Comparison of ENCODE assay signal across 16 cellular contexts in genomic region chr7:139111885-139112284, GRCh38. TPM values are rescaled to one million over a fixed set of nuclear protein-coding genes. Genes with fewer than 3 reads are reported as not detected.
DNase-seq lines count a peak whose midpoint lies in the region; ATAC-seq, FAIRE-seq and TF ChIP-seq lines count a peak whose summit lies in the region.
"Had no signal": no experiment of that assay in that cellular context is flagged by ENCODE, and none has a peak within 500 bp of the region (broad histone marks: within the 10 kb centered on the region; RNA-seq: fewer than 3 reads in every experiment).

No MANE protein-coding gene starts in this region.

- DNase-seq in activated T-cell treated with anti-CD3 and anti-CD28 coated beads, Interleukin-2, amount 50 U/mL, for 4 hours = no peak
- no peak for DNase-seq in activated T-cell treated with anti-CD3 and anti-CD28 coated beads, Interleukin-2, amount 50 U/mL, for 48 hours
- DNase-seq in MM.1S (no peak), astrocyte (ENCODE audit: low read depth) (no peak), BE2C (no peak), sciatic nerve (ENCODE audit: low spot score) (no peak)
- DNase-seq in stimulated activated effector memory CD8-positive, alpha-beta T cell treated with anti-CD3 and anti-CD28 coated beads, Interleukin-12 subunit alpha, Interleukin-12 subunit beta, amount 100 ng/mL, for 72 hours (ENCODE audit: low spot score in 2 of 2) = no peak
- DNase-seq: effector CD4-positive, alpha-beta T cell; foreskin fibroblast; NCI-H1436; NCI-H510A treated with DMSO at 0.1 percent for 48 hours; T1000; upper lobe of right lung had no signal

- H3K27me3 ChIP-seq in MM.1S (replicated peaks; ENCODE audit: insufficient read depth, low read length) (peaks cover 39% of the 10 kb centered on the region), astrocyte (ENCODE audit: insufficient read depth, low read length) (no peaks in the 10 kb centered on the region), BE2C (no peaks in the 10 kb centered on the region)
- H3K27me3 ChIP-seq: upper lobe of right lung had no signal

- H3K79me2 ChIP-seq in MM.1S (ENCODE audit: low read length) = peaks cover 24% of the 10 kb centered on the region
- peaks cover 10% of the 10 kb centered on the region for H3K79me2 ChIP-seq in astrocyte (ENCODE audit: insufficient read depth, low read length)

- no peak overlapping the region for H3K27ac ChIP-seq in MM.1S (ENCODE audit: low read length)
- H3K27ac ChIP-seq in astrocyte (ENCODE audit: low read depth, low read length) = no peak overlapping the region
- H3K27ac ChIP-seq: parathyroid adenoma, upper lobe of right lung had no signal

- H2AFZ ChIP-seq in MM.1S (ENCODE audit: low read length) (no peak overlapping the region), astrocyte (ENCODE audit: low read depth, low read length) (no peak overlapping the region)
- H2AFZ ChIP-seq: parathyroid adenoma had no signal

- peaks cover 13% of the 10 kb centered on the region for H3K36me3 Mint-ChIP-seq in activated T-cell treated with anti-CD3 and anti-CD28 coated beads, Interleukin-2, amount 50 U/mL, for 4 hours (ENCODE audit: insufficient read depth)
- peaks cover 7% of the 10 kb centered on the region for H3K36me3 Mint-ChIP-seq in astrocyte (ENCODE audit: low read depth, unreplicated experiment)
- H3K36me3 Mint-ChIP-seq in stimulated activated effector memory CD8-positive, alpha-beta T cell treated with anti-CD3 and anti-CD28 coated beads, Interleukin-12 subunit alpha, Interleukin-12 subunit beta, amount 100 ng/mL, for 72 hours = peaks cover 35% of the 10 kb centered on the region

- H3K4me1 ChIP-seq in MM.1S (ENCODE audit: low read length) = 0 out of 2 replicates have a peak, but pooled peaks cover under 1% of the 10 kb centered on the region
- H3K4me1 ChIP-seq in astrocyte (ENCODE audit: insufficient read depth, low read length) = peaks cover 4% of the 10 kb centered on the region
- H3K4me1 ChIP-seq in BE2C = no peaks in the 10 kb centered on the region
- H3K4me1 ChIP-seq: parathyroid adenoma had no signal

- no peak for TF ChIP-seq CTCF in MM.1S (IDR thresholded peaks at IDR 0.05; ENCODE audit: low read length)
- TF ChIP-seq CTCF in astrocyte (IDR thresholded peaks at IDR 0.05; ENCODE audit: insufficient read depth, low read depth, low read length) = no peak
- TF ChIP-seq CTCF in BE2C (IDR thresholded peaks at IDR 0.05; ENCODE audit: low read depth, low read length) = no peak

- no peak for FAIRE-seq in astrocyte (lab: Jason Lieb, UNC)
- FAIRE-seq: GM12891 had no signal

- 0 out of 2 replicates have a peak, but pooled peaks cover 3% of the 10 kb centered on the region for H4K20me1 ChIP-seq in MM.1S (ENCODE audit: insufficient read depth, low read length)
- peaks cover 4% of the 10 kb centered on the region for H4K20me1 ChIP-seq in astrocyte (ENCODE audit: insufficient read depth, low read length)

- no peaks in the 10 kb centered on the region for H3K27me3 Mint-ChIP-seq in activated T-cell treated with anti-CD3 and anti-CD28 coated beads, Interleukin-2, amount 50 U/mL, for 4 hours (ENCODE audit: low read depth)
- H3K27me3 Mint-ChIP-seq in astrocyte (ENCODE audit: low read depth, unreplicated experiment) = no peaks in the 10 kb centered on the region

- peaks cover 4% of the 10 kb centered on the region for H3K9me3 Mint-ChIP-seq in activated T-cell treated with anti-CD3 and anti-CD28 coated beads, Interleukin-2, amount 50 U/mL, for 4 hours
- peaks cover 3% of the 10 kb centered on the region for H3K9me3 Mint-ChIP-seq in astrocyte (ENCODE audit: unreplicated experiment)
- peaks cover 4% of the 10 kb centered on the region for H3K9me3 Mint-ChIP-seq in stimulated activated effector memory CD8-positive, alpha-beta T cell treated with anti-CD3 and anti-CD28 coated beads, Interleukin-12 subunit alpha, Interleukin-12 subunit beta, amount 100 ng/mL, for 72 hours

- H3K4me3 ChIP-seq in MM.1S (ENCODE audit: low read length) (no peak overlapping the region), astrocyte (ENCODE audit: insufficient read depth, low read depth, low read length) (no peak overlapping the region), BE2C (ENCODE audit: low read depth, low read length) (no peak overlapping the region)
- H3K4me3 ChIP-seq: upper lobe of right lung had no signal

- no peaks in the 10 kb centered on the region for H3K9me2 ChIP-seq in MM.1S (replicated peaks; ENCODE audit: insufficient read depth, low read length)

- no peaks in the 10 kb centered on the region; the same call in 1 of the 2 replicates for H3K36me3 ChIP-seq in MM.1S (replicated peaks; ENCODE audit: insufficient read depth, low read length)
- H3K36me3 ChIP-seq in astrocyte (ENCODE audit: insufficient read depth, low read length) = no peaks in the 10 kb centered on the region
- H3K36me3 ChIP-seq in BE2C = peaks cover 3% of the 10 kb centered on the region; the same call in 1 of the 2 replicates
- H3K36me3 ChIP-seq: upper lobe of right lung had no signal

- intact Hi-C loops in sciatic nerve (cut with DNase I) = no loop called here

- peaks cover 23% of the 10 kb centered on the region for H3F3A ChIP-seq in MM.1S (ENCODE audit: insufficient read depth, low read length)

- no peak overlapping the region for H3K9ac ChIP-seq in MM.1S (ENCODE audit: low read length)
- H3K9ac ChIP-seq in astrocyte (ENCODE audit: low read length) = no peak overlapping the region
- H3K9ac ChIP-seq: parathyroid adenoma had no signal

- H3K4me1 Mint-ChIP-seq in activated T-cell treated with anti-CD3 and anti-CD28 coated beads, Interleukin-2, amount 50 U/mL, for 4 hours (ENCODE audit: low read depth) = peaks cover 41% of the 10 kb centered on the region
- peaks cover 3% of the 10 kb centered on the region for H3K4me1 Mint-ChIP-seq in astrocyte (ENCODE audit: low read depth, unreplicated experiment)
- peaks cover 25% of the 10 kb centered on the region for H3K4me1 Mint-ChIP-seq in stimulated activated effector memory CD8-positive, alpha-beta T cell treated with anti-CD3 and anti-CD28 coated beads, Interleukin-12 subunit alpha, Interleukin-12 subunit beta, amount 100 ng/mL, for 72 hours

- ATAC-seq in activated T-cell treated with anti-CD3 and anti-CD28 coated beads, Interleukin-2, amount 50 U/mL, for 4 hours = no peak
- no peak for ATAC-seq in stimulated activated effector memory CD8-positive, alpha-beta T cell treated with anti-CD3 and anti-CD28 coated beads, Interleukin-12 subunit alpha, Interleukin-12 subunit beta, amount 100 ng/mL, for 72 hours
- ATAC-seq in sciatic nerve (no peak), GM21737 (IDR thresholded peaks at IDR 0.05; ENCODE audit: unreplicated experiment) (no peak)
- ATAC-seq: upper lobe of right lung had no signal

- H3K9me3 ChIP-seq in MM.1S (replicated peaks; ENCODE audit: insufficient read depth, low read length) (no peaks in the 10 kb centered on the region), astrocyte (ENCODE audit: insufficient read depth, low read depth, low read length) (no peaks in the 10 kb centered on the region), BE2C (no peaks in the 10 kb centered on the region)
- H3K9me3 ChIP-seq: upper lobe of right lung had no signal

- peak overlapping the region; percentile 71 for H3K4me3 Mint-ChIP-seq in activated T-cell treated with anti-CD3 and anti-CD28 coated beads, Interleukin-2, amount 50 U/mL, for 4 hours
- no peak overlapping the region for H3K4me3 Mint-ChIP-seq in astrocyte (ENCODE audit: unreplicated experiment)
- H3K4me3 Mint-ChIP-seq in stimulated activated effector memory CD8-positive, alpha-beta T cell treated with anti-CD3 and anti-CD28 coated beads, Interleukin-12 subunit alpha, Interleukin-12 subunit beta, amount 100 ng/mL, for 72 hours = peak overlapping the region; percentile 95

- H3K27ac Mint-ChIP-seq in astrocyte (ENCODE audit: unreplicated experiment) = peak overlapping the region; percentile 27
- peak overlapping the region; percentile 95 for H3K27ac Mint-ChIP-seq in stimulated activated effector memory CD8-positive, alpha-beta T cell treated with anti-CD3 and anti-CD28 coated beads, Interleukin-12 subunit alpha, Interleukin-12 subunit beta, amount 100 ng/mL, for 72 hours

- H3K4me2 ChIP-seq in MM.1S (ENCODE audit: low read depth, low read length) (peak overlapping the region; percentile 4; the same call in 1 of the 2 replicates), astrocyte (ENCODE audit: low read length) (no peak overlapping the region)

RNA-seq across cellular contexts. Expression of gene ZC3HAV1, which starts 2.4 kb away (rescaled TPM):
- total RNA-seq in activated T-cell treated with anti-CD3 and anti-CD28 coated beads, Interleukin-2, amount 50 U/mL, for 4 hours = 10 to 100 TPM; 78.5 to 93.0 (median 82.4) TPM
- total RNA-seq in astrocyte (63.0 and 63.8 TPM in 2 replicates), sciatic nerve (38.2 TPM)
- 7.0 TPM for polyA plus RNA-seq in BE2C (2012; ENCODE audit: insufficient read depth, insufficient read length, low read depth)
